Comparison of ENCODE assay signal across 18 cellular contexts in the genomic region with DNA sequence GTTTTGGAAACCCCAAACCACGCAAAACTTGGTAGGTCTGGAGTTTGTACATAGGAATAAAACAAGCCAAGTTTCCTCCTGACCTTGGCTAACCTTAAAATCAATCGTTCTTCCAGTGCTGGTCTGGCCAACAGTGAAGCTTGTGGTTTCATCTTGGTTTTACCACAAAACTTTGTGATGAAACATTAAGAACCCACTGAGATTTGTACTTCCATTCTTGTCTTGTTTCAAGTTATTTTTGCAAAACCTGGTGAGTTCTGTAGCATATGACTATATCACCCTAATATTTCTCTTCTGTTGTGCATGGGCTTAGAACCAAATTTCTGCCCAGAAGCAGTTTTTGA. TPM values are rescaled to one million over a fixed set of nuclear protein-coding genes. Genes with fewer than 3 reads are reported as not detected.
DNase-seq lines count a peak whose midpoint lies in the region; ATAC-seq, FAIRE-seq and TF ChIP-seq lines count a peak whose summit lies in the region.
"Had no signal": no experiment of that assay in that cellular context is flagged by ENCODE, and none has a peak within 500 bp of the region (broad histone marks: within the 10 kb centered on the region; RNA-seq: fewer than 3 reads in every experiment).

No MANE protein-coding gene starts in this region.

- ATAC-seq in GM21529 (IDR thresholded peaks at IDR 0.05; ENCODE audit: unreplicated experiment), result no peak
- no peak for ATAC-seq in naive thymus-derived CD8-positive, alpha-beta T cell
- ATAC-seq: gastrocnemius medialis, psoas muscle had no signal

- H2BK12ac ChIP-seq in mesenchymal stem cell (ENCODE audit: low read length in 2 of 2), result no peak overlapping the region

- no peak overlapping the region for H2BK120ac ChIP-seq in mesenchymal stem cell (ENCODE audit: low read depth, low read length)

- H3K27me3 Mint-ChIP-seq in astrocyte (ENCODE audit: low read depth, unreplicated experiment), result peaks cover 7% of the 10 kb centered on the region
- H3K27me3 Mint-ChIP-seq in CD4-positive, alpha-beta memory T cell, result peaks cover 2 to 20% of the 10 kb centered on the region in 2 donors
- H3K27me3 Mint-ChIP-seq in naive thymus-derived CD8-positive, alpha-beta T cell, result peaks cover 12 to 30% (median 22%) of the 10 kb centered on the region in 5 donors

- no peaks in the 10 kb centered on the region for H3K79me2 ChIP-seq in astrocyte (ENCODE audit: insufficient read depth, low read length)

- H3K4me2 ChIP-seq in astrocyte (ENCODE audit: low read length), result no peak overlapping the region
- no peak overlapping the region for H3K4me2 ChIP-seq in mesenchymal stem cell (ENCODE audit: low read length, poor library complexity, severe bottlenecking)

- peak; percentile 34 for DNase-seq in AG09309 (ENCODE audit: low read depth)
- peak; percentile 14 for DNase-seq in KBM-7
- peak; percentile 85 for DNase-seq in astrocyte (ENCODE audit: low read depth)
- DNase-seq in mesenchymal stem cell, result peak; percentile 30
- DNase-seq in CD4-positive, alpha-beta memory T cell, result no peak
- no peak for DNase-seq in NCI-H1092 treated with DMSO at 0.1 percent for 48 hours (lab: John Stamatoyannopoulos, UW)
- no peak for DNase-seq in naive thymus-derived CD8-positive, alpha-beta T cell
- DNase-seq: activated CD4-positive, alpha-beta T cell treated with anti-CD3 and anti-CD28 coated beads for 4 hours; activated CD8-positive, alpha-beta memory T cell treated with anti-CD3 and anti-CD28 coated beads, Interleukin-2, amount 50 U/mL, for 48 hours; activated naive CD4-positive, alpha-beta T cell treated with anti-CD3 and anti-CD28 coated beads, Interleukin-2, amount 10 ng/mL, durations not matched to agents 7 days and 5 days; BE2C; gastrocnemius medialis; NK-92 treated with Interleukin-12 subunit alpha and Interleukin-12 subunit beta, amount 100 ng/mL, for 24 hours; psoas muscle; SIG-M5; stimulated activated CD4-positive, alpha-beta T cell treated with anti-CD3 and anti-CD28 coated beads, Interleukin-15, amount 100 ng/mL, for 24 hours had no signal

- WGBS in mesenchymal stem cell, result 56% methylated on average over 2 of the region's 2 CpGs

- no peak overlapping the region for H3K18ac ChIP-seq in mesenchymal stem cell (ENCODE audit: low read depth in 1 of 2, low read length in 2 of 2)

- H4K8ac ChIP-seq in mesenchymal stem cell (ENCODE audit: low read length), result no peak overlapping the region

- H4K91ac ChIP-seq in mesenchymal stem cell (ENCODE audit: low read length), result no peak overlapping the region

- no peak overlapping the region for H2AK5ac ChIP-seq in mesenchymal stem cell (ENCODE audit: low read length, severe bottlenecking)

- no peak overlapping the region for H3K27ac ChIP-seq in astrocyte (ENCODE audit: low read depth, low read length)
- peak overlapping the region; percentile 31 for H3K27ac ChIP-seq in mesenchymal stem cell (ENCODE audit: low read length, poor library complexity, severe bottlenecking)
- H3K27ac ChIP-seq in CD4-positive, alpha-beta memory T cell (ENCODE audit: low read depth, low read length), result no peak overlapping the region
- H3K27ac ChIP-seq: psoas muscle had no signal

- intact Hi-C loops in CD4-positive, alpha-beta memory T cell (cut with micrococcal nuclease), result loop anchor here (10.0 kb wide), 1 partner anchor 1502 kb away; no protein-coding TSS in a partner anchor

- H3K27me3 ChIP-seq in astrocyte (ENCODE audit: insufficient read depth, low read length) (no peaks in the 10 kb centered on the region), mesenchymal stem cell (ENCODE audit: control insufficient read depth in 1 of 2, insufficient read depth in 1 of 2, low read length in 2 of 2) (no peaks in the 10 kb centered on the region)
- H3K27me3 ChIP-seq in CD4-positive, alpha-beta memory T cell (ENCODE audit: insufficient read depth, low read length), result no peaks in the 10 kb centered on the region
- H3K27me3 ChIP-seq: gastrocnemius medialis had no signal

- no peaks in the 10 kb centered on the region for H3K36me3 ChIP-seq in astrocyte (ENCODE audit: insufficient read depth, low read length)
- H3K36me3 ChIP-seq in mesenchymal stem cell (ENCODE audit: control insufficient read depth in 1 of 2, insufficient read depth in 2 of 2, low read depth in 1 of 2, low read length in 2 of 2), result no peaks in the 10 kb centered on the region
- H3K36me3 ChIP-seq in CD4-positive, alpha-beta memory T cell (ENCODE audit: insufficient read depth, low read length), result no peaks in the 10 kb centered on the region
- H3K36me3 ChIP-seq: BE2C, gastrocnemius medialis had no signal

- H3K27ac Mint-ChIP-seq in astrocyte (ENCODE audit: unreplicated experiment), result no peak overlapping the region
- no peak overlapping the region for H3K27ac Mint-ChIP-seq in CD4-positive, alpha-beta memory T cell
- H3K27ac Mint-ChIP-seq in naive thymus-derived CD8-positive, alpha-beta T cell, result no peak overlapping the region
- H3K27ac Mint-ChIP-seq: activated naive CD4-positive, alpha-beta T cell treated with anti-CD3 and anti-CD28 coated beads, Interleukin-2, amount 10 ng/mL, durations not matched to agents 7 days and 5 days had no signal

- CTCF ChIA-PET in CD4-positive, alpha-beta memory T cell (lab: Charles Lee; ENCODE audit: partially characterized antibody), result interaction anchor here (1.0 to 5.0 kb wide), 4 partner anchors 396 to 629 kb away, joined by 3 to 59 read pairs (median 18); no protein-coding TSS in a partner anchor

- H3K4ac ChIP-seq in mesenchymal stem cell (ENCODE audit: low read depth in 1 of 2, low read length in 2 of 2), result no peak overlapping the region

- H3K4me3 Mint-ChIP-seq in astrocyte (ENCODE audit: unreplicated experiment), result no peak overlapping the region
- no peak overlapping the region for H3K4me3 Mint-ChIP-seq in CD4-positive, alpha-beta memory T cell
- H3K4me3 Mint-ChIP-seq in naive thymus-derived CD8-positive, alpha-beta T cell, result no peak overlapping the region
- H3K4me3 Mint-ChIP-seq: activated naive CD4-positive, alpha-beta T cell treated with anti-CD3 and anti-CD28 coated beads, Interleukin-2, amount 10 ng/mL, durations not matched to agents 7 days and 5 days had no signal

- no peak overlapping the region for H3K23ac ChIP-seq in mesenchymal stem cell (ENCODE audit: low read length in 2 of 2)

- H2AFZ ChIP-seq in astrocyte (ENCODE audit: low read depth, low read length) (no peak overlapping the region), mesenchymal stem cell (ENCODE audit: low read depth, low read length) (no peak overlapping the region)

- no peak overlapping the region for H3K4me3 ChIP-seq in AG09309 (ENCODE audit: control insufficient read depth, low read depth, low read length)
- H3K4me3 ChIP-seq in astrocyte (ENCODE audit: insufficient read depth, low read depth, low read length), result no peak overlapping the region
- peak overlapping the region in 1 of 2 experiments; percentile 28 for H3K4me3 ChIP-seq in mesenchymal stem cell (ENCODE audit: insufficient read depth in 1 of 2, low read depth in 1 of 2, low read length in 2 of 2)
- H3K4me3 ChIP-seq in CD4-positive, alpha-beta memory T cell (ENCODE audit: low read length in 2 of 2), result no peak overlapping the region
- H3K4me3 ChIP-seq: gastrocnemius medialis, psoas muscle had no signal

- no peaks in the 10 kb centered on the region for H3K9me3 Mint-ChIP-seq in astrocyte (ENCODE audit: unreplicated experiment)
- H3K9me3 Mint-ChIP-seq in CD4-positive, alpha-beta memory T cell, result no peaks in the 10 kb centered on the region
- no peaks in the 10 kb centered on the region for H3K9me3 Mint-ChIP-seq in naive thymus-derived CD8-positive, alpha-beta T cell
- H3K9me3 Mint-ChIP-seq: activated naive CD4-positive, alpha-beta T cell treated with anti-CD3 and anti-CD28 coated beads, Interleukin-2, amount 10 ng/mL, durations not matched to agents 7 days and 5 days had no signal

- TF ChIP-seq CTCF in AG09309 (IDR thresholded peaks at IDR 0.05; ENCODE audit: control insufficient read depth, insufficient read depth, low read depth, low read length, missing control alignments) (no peak), astrocyte (IDR thresholded peaks at IDR 0.05; ENCODE audit: insufficient read depth, low read depth, low read length) (no peak)

- no peak for FAIRE-seq in astrocyte (lab: Jason Lieb, UNC)

- POLR2A ChIA-PET in CD4-positive, alpha-beta memory T cell (lab: Charles Lee; ENCODE audit: partially characterized antibody), result no interaction called here
- POLR2A ChIA-PET in naive thymus-derived CD8-positive, alpha-beta T cell (lab: Charles Lee), result no interaction called here

- in situ Hi-C loops in KBM-7 (cut with MboI; ENCODE audit: low pct_unique_long_range_greater_than_20kb, low sequenced_read_pairs), result no loop called here

- no peaks in the 10 kb centered on the region for H3K4me1 ChIP-seq in astrocyte (ENCODE audit: insufficient read depth, low read length)
- peaks cover 2% of the 10 kb centered on the region for H3K4me1 ChIP-seq in mesenchymal stem cell (ENCODE audit: control insufficient read depth, insufficient read depth, low read depth, low read length)
- H3K4me1 ChIP-seq in CD4-positive, alpha-beta memory T cell (ENCODE audit: insufficient read depth, low read length), result no peaks in the 10 kb centered on the region
- H3K4me1 ChIP-seq: BE2C had no signal

- no peaks in the 10 kb centered on the region for H3K36me3 Mint-ChIP-seq in astrocyte (ENCODE audit: low read depth, unreplicated experiment)
- H3K36me3 Mint-ChIP-seq in CD4-positive, alpha-beta memory T cell, result no peaks in the 10 kb centered on the region
- no peaks in the 10 kb centered on the region for H3K36me3 Mint-ChIP-seq in naive thymus-derived CD8-positive, alpha-beta T cell
- H3K36me3 Mint-ChIP-seq: activated naive CD4-positive, alpha-beta T cell treated with anti-CD3 and anti-CD28 coated beads, Interleukin-2, amount 10 ng/mL, durations not matched to agents 7 days and 5 days had no signal

- H2BK15ac ChIP-seq in mesenchymal stem cell (ENCODE audit: low read depth, poor library complexity, severe bottlenecking), result no peak overlapping the region

- H3K9me3 ChIP-seq in astrocyte (ENCODE audit: insufficient read depth, low read depth, low read length) (no peaks in the 10 kb centered on the region), mesenchymal stem cell (ENCODE audit: control insufficient read depth, low read length) (no peaks in the 10 kb centered on the region)
- H3K9me3 ChIP-seq in CD4-positive, alpha-beta memory T cell (ENCODE audit: control insufficient read depth in 1 of 2, low read length in 2 of 2), result no peaks in the 10 kb centered on the region
- H3K9me3 ChIP-seq: BE2C, gastrocnemius medialis, psoas muscle had no signal

- H2BK5ac ChIP-seq in mesenchymal stem cell (ENCODE audit: low read depth, low read length, poor library complexity, severe bottlenecking), result no peak overlapping the region

- H3K9ac ChIP-seq in astrocyte (ENCODE audit: low read length) (no peak overlapping the region), mesenchymal stem cell (ENCODE audit: low read length) (peak overlapping the region; percentile 45)

- peaks cover 18% of the 10 kb centered on the region for H3K79me1 ChIP-seq in mesenchymal stem cell (replicated peaks; ENCODE audit: low read length, poor library complexity, severe bottlenecking)

- H3K4me1 Mint-ChIP-seq in astrocyte (ENCODE audit: low read depth, unreplicated experiment), result peaks cover 8% of the 10 kb centered on the region
- no peaks in the 10 kb centered on the region for H3K4me1 Mint-ChIP-seq in CD4-positive, alpha-beta memory T cell
- H3K4me1 Mint-ChIP-seq in naive thymus-derived CD8-positive, alpha-beta T cell, result no peaks in the 10 kb centered on the region
- H3K4me1 Mint-ChIP-seq: activated naive CD4-positive, alpha-beta T cell treated with anti-CD3 and anti-CD28 coated beads, Interleukin-2, amount 10 ng/mL, durations not matched to agents 7 days and 5 days had no signal

- no peak overlapping the region for H3K14ac ChIP-seq in mesenchymal stem cell (ENCODE audit: low read length in 2 of 2)

- H4K20me1 ChIP-seq in astrocyte (ENCODE audit: insufficient read depth, low read length), result no peaks in the 10 kb centered on the region

RNA-seq across cellular contexts. Expression of a gene that starts 26.4 kb away (rescaled TPM):
- total RNA-seq in astrocyte, result 0.07 and 0.20 TPM in 2 replicates
- 0.07 TPM for polyA plus RNA-seq in mesenchymal stem cell (2013, experiment 1 of 2)
- 0.11 TPM for polyA plus RNA-seq in mesenchymal stem cell (2013, experiment 2 of 2)
- total RNA-seq in CD4-positive, alpha-beta memory T cell, result not detected
- not detected for polyA plus RNA-seq in CD4-positive, alpha-beta memory T cell
- not detected for total RNA-seq in naive thymus-derived CD8-positive, alpha-beta T cell
- polyA plus RNA-seq in naive thymus-derived CD8-positive, alpha-beta T cell, result not detected
- total RNA-seq: liver had no signal
- polyA plus RNA-seq: liver had no signal

Comparison
In these comparisons a context has a peak if more than half of its experiments do, and no peak if none do; other contexts are left out.
1. DNase-seq: peak in AG09309 (single experiment), KBM-7 (single experiment), astrocyte (single experiment) and mesenchymal stem cell (single experiment); none in CD4-positive, alpha-beta memory T cell (0 of 5), NCI-H1092 treated with DMSO at 0.1 percent for 48 hours (single experiment) and naive thymus-derived CD8-positive, alpha-beta T cell (0 of 10).